9 cellular contexts compared by ENCODE assay signal in genomic region chr11:2380807-2381350, GRCh38. TPM values are rescaled to one million over a fixed set of nuclear protein-coding genes. Genes with fewer than 3 reads are reported as not detected.
DNase-seq lines count a peak whose midpoint lies in the region; ATAC-seq lines count a peak whose summit lies in the region.
"Had no signal": no experiment of that assay in that cellular context is flagged by ENCODE, and none has a peak within 500 bp of the region (broad histone marks: within the 10 kb centered on the region; RNA-seq: fewer than 3 reads in every experiment).

No MANE protein-coding gene starts in this region.

- no peaks in the 10 kb centered on the region for H3K9me3 ChIP-seq in stomach smooth muscle (ENCODE audit: control insufficient read depth in 2 of 2, low read length in 2 of 2)

- peak overlapping the region; percentile 93 for H3K27ac ChIP-seq in stomach smooth muscle (ENCODE audit: low read length)

- H3K36me3 ChIP-seq in stomach smooth muscle (ENCODE audit: control insufficient read depth in 2 of 2, insufficient read depth in 2 of 2, low read length in 2 of 2): peaks cover 0 to 4% of the 10 kb centered on the region in 2 donors

- DNase-seq in anterior cingulate cortex (lab: John Stamatoyannopoulos, UW): peak in 40 of 58 donors; percentile 19 to 80 (median 51)
- DNase-seq in left kidney (ENCODE audit: low read depth, low spot score): peak; percentile 27
- no peak for DNase-seq in occipital lobe (lab: John Stamatoyannopoulos, UW)
- DNase-seq in ureter (ENCODE audit: low spot score): no peak
- DNase-seq: NCI-H510A treated with DMSO at 0.1 percent for 48 hours had no signal

- H3K4me3 ChIP-seq in stomach smooth muscle (ENCODE audit: low read length in 2 of 2): peak overlapping the region; percentile 93

- peak overlapping the region; percentile 42 to 96 for H3K9ac ChIP-seq in stomach smooth muscle (ENCODE audit: low read length in 2 of 2)

- H3K27me3 ChIP-seq in stomach smooth muscle (ENCODE audit: control insufficient read depth in 1 of 2, insufficient read depth in 2 of 2, low read length in 2 of 2): no peaks in the 10 kb centered on the region

- H3K4me1 ChIP-seq in stomach smooth muscle (ENCODE audit: control insufficient read depth, insufficient read depth, low read length): peaks cover 75% of the 10 kb centered on the region

- ATAC-seq in HG02588 (IDR thresholded peaks at IDR 0.05; ENCODE audit: unreplicated experiment) (peak; percentile 23), esophagus mucosa (no peak), HG03135 (IDR thresholded peaks at IDR 0.05; ENCODE audit: unreplicated experiment) (no peak)

RNA-seq across cellular contexts. Expression of gene CD81, which starts 3.8 kb away (rescaled TPM):
- total RNA-seq in esophagus mucosa (150 TPM), occipital lobe (69.4 TPM), ureter (831 TPM)

RNA-seq across cellular contexts. Expression of gene TSSC4, which starts 19.7 kb away (rescaled TPM):
- total RNA-seq in esophagus mucosa (36.7 TPM), occipital lobe (25.7 TPM), ureter (41.6 TPM)

Comparison
In these comparisons a context has a peak if more than half of its experiments do, and no peak if none do; other contexts are left out.
1. DNase-seq: peak in anterior cingulate cortex (40 of 58) and left kidney (single experiment); none in occipital lobe (single experiment) and ureter (single experiment).